Comparison of ENCODE assay signal across 26 cellular contexts in the genomic region with DNA sequence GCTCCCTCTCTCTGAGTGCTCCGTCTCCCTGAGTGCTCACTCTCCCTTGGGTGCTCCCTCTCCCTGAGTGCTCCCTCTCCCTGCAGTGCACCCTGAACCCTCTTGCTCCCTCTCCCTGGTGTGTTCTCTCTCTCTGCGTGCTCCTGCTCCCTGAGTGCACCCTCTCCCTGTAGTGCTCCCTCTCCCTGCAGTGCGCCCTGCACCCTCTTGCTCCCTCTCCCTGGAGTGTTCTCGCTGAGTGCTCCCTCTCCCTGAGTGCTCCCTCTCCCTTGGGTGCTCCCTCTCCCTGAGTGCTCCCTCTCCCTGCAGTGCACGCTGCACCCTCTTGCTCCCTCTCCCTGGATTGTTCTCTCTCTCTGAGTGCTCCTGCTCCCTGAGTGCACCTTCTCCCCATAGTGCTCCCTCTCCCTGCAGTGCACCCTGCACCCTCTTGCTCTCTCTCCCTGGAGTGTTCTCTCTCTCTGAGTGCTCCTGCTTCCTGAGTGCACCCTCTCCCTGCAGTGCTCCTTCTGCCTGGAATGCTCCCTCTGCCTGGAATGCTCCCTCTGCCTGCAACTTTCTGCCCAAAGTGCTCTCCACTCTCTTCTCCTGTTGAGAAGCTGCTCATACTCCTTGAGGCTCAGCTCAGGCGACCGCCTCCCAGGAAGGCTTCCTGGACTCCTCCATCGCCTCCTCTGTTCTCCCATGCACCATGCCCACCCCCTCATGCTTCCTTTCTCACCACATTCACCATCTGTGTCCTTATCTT. TPM values are rescaled to one million over a fixed set of nuclear protein-coding genes. Genes with fewer than 3 reads are reported as not detected.
DNase-seq lines count a peak whose midpoint lies in the region; ATAC-seq, FAIRE-seq and TF ChIP-seq lines count a peak whose summit lies in the region.
"Had no signal": no experiment of that assay in that cellular context is flagged by ENCODE, and none has a peak within 500 bp of the region (broad histone marks: within the 10 kb centered on the region; RNA-seq: fewer than 3 reads in every experiment).

No MANE protein-coding gene starts in this region.

- H3K79me1 ChIP-seq in mesenchymal stem cell (replicated peaks; ENCODE audit: low read length, poor library complexity, severe bottlenecking) = no peaks in the 10 kb centered on the region

- no peak overlapping the region for H3K18ac ChIP-seq in mesenchymal stem cell (ENCODE audit: low read depth in 1 of 2, low read length in 2 of 2)

- peaks cover 18% of the 10 kb centered on the region for H3K4me1 Mint-ChIP-seq in stimulated activated naive CD8-positive, alpha-beta T cell treated with anti-CD3 and anti-CD28 coated beads, Interleukin-15, amount 100 ng/mL, for 72 hours

- H3K4ac ChIP-seq in mesenchymal stem cell (ENCODE audit: low read depth in 1 of 2, low read length in 2 of 2) = no peak overlapping the region

- no peak for TF ChIP-seq RAD21 in K562 (CRISPR knock-in tag; conservative IDR thresholded peaks at IDR 0.05 in 1 of 2, IDR thresholded peaks at IDR 0.05 in 1 of 2)

- CTCF ChIA-PET in K562 (lab: Yijun Ruan, JAX; ENCODE audit: low intra/inter-chr PET ratio) = no interaction called here

- H3K27ac Mint-ChIP-seq in stimulated activated naive CD8-positive, alpha-beta T cell treated with anti-CD3 and anti-CD28 coated beads, Interleukin-15, amount 100 ng/mL, for 72 hours = no peak overlapping the region
- H3K27ac Mint-ChIP-seq: activated T-helper 2 cell treated with anti-CD3 and anti-CD28 coated beads, Interferon-gamma antibody, Interleukin-2, Interleukin-4, amounts not matched to agents 10 μg/mL and 5 μg/mL and 100 μg/mL, durations not matched to agents 14 hours and 24 hours and 36 hours; nephron progenitor cell; stimulated activated naive CD8-positive, alpha-beta T cell treated with anti-CD3 and anti-CD28 coated beads, Interleukin-15, Interleukin-2, amounts not matched to agents 100 ng/mL and 50 ng/mL, for 24 hours had no signal

- H2AK5ac ChIP-seq in mesenchymal stem cell (ENCODE audit: low read length, severe bottlenecking) = no peak overlapping the region

- POLR2A ChIA-PET in K562 (lab: Yijun Ruan, JAX) = interaction anchor here (1.0 to 2.1 kb wide), 2 partner anchors 10 to 12 kb away, joined by 3 to 11 read pairs; no protein-coding TSS in a partner anchor

- intact Hi-C loops in Right ventricle myocardium superior (cut with DNase I) = no loop called here
- intact Hi-C loops in Right ventricle myocardium inferior (cut with DNase I) = no loop called here
- intact Hi-C loops in K562 (cut with micrococcal nuclease) = no loop called here
- intact Hi-C loops in uterus (cut with DNase I; ENCODE audit: low total_unique reads) = no loop called here

- H3K79me2 ChIP-seq in K562 (ENCODE audit: control insufficient read depth, insufficient read depth, low read length) = no peaks in the 10 kb centered on the region

- in situ Hi-C loops in K562 (cut with MboI) = no loop called here

- TF ChIP-seq EP300 in K562 (IDR thresholded peaks at IDR 0.05; ENCODE audit: low read length) = no peak

- no peaks in the 10 kb centered on the region for H3K9me3 Mint-ChIP-seq in stimulated activated naive CD8-positive, alpha-beta T cell treated with anti-CD3 and anti-CD28 coated beads, Interleukin-15, amount 100 ng/mL, for 72 hours
- H3K9me3 Mint-ChIP-seq: activated T-helper 2 cell treated with anti-CD3 and anti-CD28 coated beads, Interferon-gamma antibody, Interleukin-2, Interleukin-4, amounts not matched to agents 10 μg/mL and 5 μg/mL and 100 μg/mL, durations not matched to agents 14 hours and 24 hours and 36 hours; nephron progenitor cell; stimulated activated naive CD8-positive, alpha-beta T cell treated with anti-CD3 and anti-CD28 coated beads, Interleukin-15, Interleukin-2, amounts not matched to agents 100 ng/mL and 50 ng/mL, for 24 hours had no signal

- no peak overlapping the region for H2BK12ac ChIP-seq in mesenchymal stem cell (ENCODE audit: low read length in 2 of 2)

- H3K27me3 ChIP-seq in K562 (ENCODE audit: control insufficient read depth in 2 of 2, insufficient read depth in 2 of 2, low read length in 2 of 2) (no peaks in the 10 kb centered on the region), mesenchymal stem cell (ENCODE audit: control insufficient read depth in 1 of 2, insufficient read depth in 1 of 2, low read length in 2 of 2) (peaks cover 0 to 7% of the 10 kb centered on the region in 2 experiments), uterus (no peaks in the 10 kb centered on the region)
- H3K27me3 ChIP-seq: tibial nerve had no signal

- BruUV-seq in K562 (replicated peaks; lab: Mats Ljungman, UMichigan) = no TSS peak

- H3K4me1 ChIP-seq in K562 (replicated peaks in 1 of 2; ENCODE audit: control insufficient read depth in 2 of 2, insufficient read depth in 2 of 2, low read length in 2 of 2) (peaks cover 0 to 17% of the 10 kb centered on the region in 2 experiments; a peak in 2 of 5 replicates), mesenchymal stem cell (ENCODE audit: control insufficient read depth, insufficient read depth, low read depth, low read length) (peaks cover 17% of the 10 kb centered on the region), uterus (no peaks in the 10 kb centered on the region)

- H4K8ac ChIP-seq in mesenchymal stem cell (ENCODE audit: low read length) = peak overlapping the region; percentile 52

- no peak overlapping the region for H2BK5ac ChIP-seq in mesenchymal stem cell (ENCODE audit: low read depth, low read length, poor library complexity, severe bottlenecking)

- no peaks in the 10 kb centered on the region for H3K9me3 ChIP-seq in K562 (replicated peaks; ENCODE audit: control insufficient read depth, insufficient read depth, low read depth, low read length)
- no peaks in the 10 kb centered on the region for H3K9me3 ChIP-seq in mesenchymal stem cell (ENCODE audit: control insufficient read depth, low read length)
- no peaks in the 10 kb centered on the region for H3K9me3 ChIP-seq in uterus
- H3K9me3 ChIP-seq: BLaER1 treated with 17β-estradiol and CSF1 and Interleukin-3, amounts not matched to agents 10 nM and 100 nM; mucosa of descending colon; tibial nerve had no signal

- no peak overlapping the region for H2BK120ac ChIP-seq in mesenchymal stem cell (ENCODE audit: low read depth, low read length)

- H2AFZ ChIP-seq in K562 (ENCODE audit: low read depth, low read length) (no peak overlapping the region), mesenchymal stem cell (ENCODE audit: low read depth, low read length) (no peak overlapping the region)

- TF ChIP-seq POLR2A in K562 (conservative IDR thresholded peaks at IDR 0.05) (no peak), uterus (IDR thresholded peaks at IDR 0.05) (no peak)

- peak overlapping the region in 1 of 2 experiments; percentile 31 for H3K14ac ChIP-seq in mesenchymal stem cell (ENCODE audit: low read length in 2 of 2)

- no peak overlapping the region for H4K91ac ChIP-seq in mesenchymal stem cell (ENCODE audit: low read length)

- H3K27ac ChIP-seq in K562 (ENCODE audit: extremely low read depth, low read depth, low read length) (no peak overlapping the region), mesenchymal stem cell (ENCODE audit: low read length, poor library complexity, severe bottlenecking) (no peak overlapping the region), uterus (peak overlapping the region in 1 of 2 donors; percentile 75)
- H3K27ac ChIP-seq: BLaER1 treated with 17β-estradiol and CSF1 and Interleukin-3, amounts not matched to agents 10 nM and 100 nM had no signal

- no peak overlapping the region for H2BK15ac ChIP-seq in mesenchymal stem cell (ENCODE audit: low read depth, poor library complexity, severe bottlenecking)

- H3K9me1 ChIP-seq in K562 (ENCODE audit: control insufficient read depth, insufficient read depth, low read length) = no peaks in the 10 kb centered on the region

- H3K36me3 ChIP-seq in K562 (ENCODE audit: control insufficient read depth, insufficient read depth, low read length) = no peaks in the 10 kb centered on the region
- no peaks in the 10 kb centered on the region for H3K36me3 ChIP-seq in mesenchymal stem cell (ENCODE audit: control insufficient read depth in 1 of 2, insufficient read depth in 2 of 2, low read depth in 1 of 2, low read length in 2 of 2)
- no peaks in the 10 kb centered on the region for H3K36me3 ChIP-seq in uterus
- H3K36me3 ChIP-seq: BLaER1 treated with 17β-estradiol and CSF1 and Interleukin-3, amounts not matched to agents 10 nM and 100 nM; tibial nerve had no signal

- TF ChIP-seq CTCF in K562 (IDR thresholded peaks at IDR 0.05 in 2 of 3, conservative IDR thresholded peaks at IDR 0.05 in 1 of 3; ENCODE audit: insufficient read depth in 2 of 3, low read depth in 1 of 3, low read length in 3 of 3) = no peak
- TF ChIP-seq CTCF in uterus (IDR thresholded peaks at IDR 0.05) = no peak

- DNase-seq in Right ventricle myocardium superior (peak; percentile 10), Right ventricle myocardium inferior (ENCODE audit: missing footprints) (no peak), K562 (ENCODE audit: extremely low read depth in 1 of 4, low spot score in 3 of 4) (no peak), mesenchymal stem cell (no peak), uterus (peak; percentile 13 to 16), amygdala (lab: John Stamatoyannopoulos, UW) (no peak)
- no peak for DNase-seq in stimulated activated naive CD8-positive, alpha-beta T cell treated with anti-CD3 and anti-CD28 coated beads, Interleukin-15, amount 100 ng/mL, for 72 hours
- DNase-seq: activated CD4-positive, alpha-beta T cell treated with anti-CD3 and anti-CD28 coated beads for 4 hours; caudate nucleus; NCI-H1417 treated with DMSO at 0.1 percent for 48 hours; NCI-H2107; NCI-H510A; nephron progenitor cell; small intestine; stimulated activated CD4-positive, alpha-beta T cell treated with anti-CD3 and anti-CD28 coated beads, Interleukin-4, amount 100 ng/mL, for 4 hours had no signal

- H3K9ac ChIP-seq in K562 (ENCODE audit: insufficient read depth in 1 of 2, low read depth in 2 of 2, low read length in 2 of 2) (no peak overlapping the region), mesenchymal stem cell (ENCODE audit: low read length) (no peak overlapping the region)
- H3K9ac ChIP-seq: BLaER1 treated with 17β-estradiol and CSF1 and Interleukin-3, amounts not matched to agents 10 nM and 100 nM had no signal

- H3K4me2 ChIP-seq in K562 (ENCODE audit: insufficient read depth, low read length) (no peak overlapping the region), mesenchymal stem cell (ENCODE audit: low read length, poor library complexity, severe bottlenecking) (no peak overlapping the region)
- H3K4me2 ChIP-seq: BLaER1 treated with 17β-estradiol and CSF1 and Interleukin-3, amounts not matched to agents 10 nM and 100 nM had no signal

- 54% methylated on average over 4 of the region's 8 CpGs for WGBS in K562 (ENCODE audit: insufficient coverage, low coverage, missing lambda C conversion rate)
- 83% methylated on average over 8 of the region's 8 CpGs for WGBS in mesenchymal stem cell

- no peak overlapping the region for H3K23ac ChIP-seq in mesenchymal stem cell (ENCODE audit: low read length in 2 of 2)

- no peak for ATAC-seq in Right ventricle myocardium superior (ENCODE audit: poor library complexity)
- ATAC-seq in Right ventricle myocardium inferior = no peak
- ATAC-seq in K562 = no peak
- ATAC-seq in HG02938 (IDR thresholded peaks at IDR 0.05; ENCODE audit: unreplicated experiment) = no peak
- no peak for ATAC-seq in stimulated activated naive CD8-positive, alpha-beta T cell treated with anti-CD3 and anti-CD28 coated beads, Interleukin-15, amount 100 ng/mL, for 72 hours
- ATAC-seq: mucosa of descending colon had no signal

- no peaks in the 10 kb centered on the region for H4K20me1 ChIP-seq in K562 (replicated peaks; ENCODE audit: control insufficient read depth, insufficient read depth, low read length)

- H3K4me3 ChIP-seq in K562 = no peak overlapping the region
- H3K4me3 ChIP-seq in mesenchymal stem cell (ENCODE audit: insufficient read depth in 1 of 2, low read depth in 1 of 2, low read length in 2 of 2) = no peak overlapping the region
- no peak overlapping the region for H3K4me3 ChIP-seq in uterus
- H3K4me3 ChIP-seq: BLaER1 treated with 17β-estradiol and CSF1 and Interleukin-3, amounts not matched to agents 10 nM and 100 nM; mucosa of descending colon; tibial nerve had no signal

- H3K4me3 Mint-ChIP-seq in stimulated activated naive CD8-positive, alpha-beta T cell treated with anti-CD3 and anti-CD28 coated beads, Interleukin-15, amount 100 ng/mL, for 72 hours = no peak overlapping the region
- H3K4me3 Mint-ChIP-seq: nephron progenitor cell; stimulated activated naive CD8-positive, alpha-beta T cell treated with anti-CD3 and anti-CD28 coated beads, Interleukin-15, Interleukin-2, amounts not matched to agents 100 ng/mL and 50 ng/mL, for 24 hours had no signal

- peaks cover 33% of the 10 kb centered on the region for H3K27me3 Mint-ChIP-seq in stimulated activated naive CD8-positive, alpha-beta T cell treated with anti-CD3 and anti-CD28 coated beads, Interleukin-15, amount 100 ng/mL, for 72 hours

- no peak for FAIRE-seq in K562 (lab: Jason Lieb, UNC)
- FAIRE-seq: endothelial cell of umbilical vein, H1, small intestine had no signal

RNA-seq across cellular contexts. Expression of a gene that starts 48.4 kb away (rescaled TPM):
- total RNA-seq in Right ventricle myocardium superior (not detected), Right ventricle myocardium inferior (not detected), K562 (2014; rRNA removed) (not detected in 2 replicates), K562 (2014; rRNA removed; fragmentation: Illumina TruSeq; extraction: Trizol) (not detected in 2 replicates), K562 (2015; rRNA removed; fragmentation: Illumina TruSeq; extraction: Trizol) (not detected in 2 replicates), K562 (2021) (not detected in 2 replicates), uterus (under 1 TPM in 1 of 4 donors, not detected in 3; 0.41 TPM)
- total RNA-seq in K562 (2011; cell fraction: chromatin; rRNA removed; ENCODE audit: low replicate concordance) = not detected in 2 replicates
- total RNA-seq in K562 (2011; cell fraction: nucleolus; rRNA removed) = not detected in 2 replicates
- not detected in 2 replicates for total RNA-seq in K562 (2011; cell fraction: nucleoplasm; rRNA removed)
- polyA plus RNA-seq in K562 (2011; rRNA removed) (not detected in 2 replicates), K562 (2014; fragmentation: Illumina TruSeq; extraction: Trizol) (not detected in 2 replicates), K562 (2014; fragmentation: Nextera tagmentation; extraction: Ambion mirVana) (not detected), K562 (2014; rRNA removed) (not detected in 2 replicates)
- polyA plus RNA-seq in K562 (2011; cell fraction: cytosol; rRNA removed) = not detected in 2 replicates
- polyA plus RNA-seq in K562 (2011; cell fraction: nucleus; rRNA removed) = not detected in 2 replicates
- not detected in 2 replicates for polyA plus RNA-seq in K562 (2012)
- polyA minus RNA-seq in K562 (2011; rRNA and poly(A)+ RNA removed) = not detected in 2 replicates
- polyA minus RNA-seq in K562 (2011; cell fraction: cytosol; rRNA and poly(A)+ RNA removed) = not detected in 2 replicates
- polyA minus RNA-seq in K562 (2011; cell fraction: nucleus; rRNA and poly(A)+ RNA removed) = not detected in 2 replicates
- not detected for polyA plus RNA-seq in mesenchymal stem cell (2013, experiment 1 of 2)
- not detected for polyA plus RNA-seq in mesenchymal stem cell (2013, experiment 2 of 2)
- total RNA-seq: activated T-helper 2 cell treated with anti-CD3 and anti-CD28 coated beads, Interferon-gamma antibody, Interleukin-2, Interleukin-4, amounts not matched to agents 10 μg/mL and 5 μg/mL and 100 μg/mL, durations not matched to agents 14 hours and 24 hours and 36 hours; dermis microvascular lymphatic vessel endothelial cell; endothelial cell of umbilical vein; mucosa of descending colon; SK-MEL-5; T-helper 1 cell treated with Interleukin-12 subunit alpha and Interleukin-12 subunit beta and Interleukin-4 antibody, amounts not matched to agents 30 ng/mL and 1 ng/mL, for 36 hours; tibial nerve had no signal
- polyA plus RNA-seq: endothelial cell of umbilical vein had no signal

Comparison
In these comparisons a context has a peak if more than half of its experiments do, and no peak if none do; other contexts are left out.
1. DNase-seq: peak in Right ventricle myocardium superior (single experiment) and uterus (2 of 2); none in Right ventricle myocardium inferior (single experiment), K562 (0 of 4), mesenchymal stem cell (single experiment), stimulated activated naive CD8-positive, alpha-beta T cell treated with anti-CD3 and anti-CD28 coated beads, Interleukin-15, amount 100 ng/mL, for 72 hours (0 of 2) and amygdala (0 of 56).